11 cellular contexts compared by ENCODE assay signal in the genomic region with DNA sequence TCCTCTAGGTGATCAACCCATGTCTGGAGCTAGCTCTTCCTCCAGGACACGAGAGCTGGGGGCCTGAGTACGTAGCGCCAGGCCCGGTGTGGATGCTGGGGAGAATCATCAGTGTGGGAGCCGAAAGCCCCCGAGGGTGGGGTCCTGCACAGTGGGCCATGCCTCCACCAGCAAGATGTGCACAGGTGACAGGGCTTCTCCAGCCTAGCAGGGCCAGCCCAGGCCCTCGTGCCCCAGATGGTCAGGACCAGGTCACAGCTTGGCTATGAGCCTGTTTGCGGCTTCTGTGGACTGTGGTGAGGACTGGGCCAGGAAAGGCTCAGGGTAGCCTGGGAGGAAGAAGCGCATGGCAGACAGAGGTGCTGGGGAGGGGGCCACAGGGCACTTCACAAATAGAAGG. TPM values are rescaled to one million over a fixed set of nuclear protein-coding genes. Genes with fewer than 3 reads are reported as not detected.
DNase-seq lines count a peak whose midpoint lies in the region; ATAC-seq and TF ChIP-seq lines count a peak whose summit lies in the region.
"Had no signal": no experiment of that assay in that cellular context is flagged by ENCODE, and none has a peak within 500 bp of the region (broad histone marks: within the 10 kb centered on the region; RNA-seq: fewer than 3 reads in every experiment).

No MANE protein-coding gene starts in this region.

- peaks cover 29% of the 10 kb centered on the region for H3K36me3 Mint-ChIP-seq in activated CD4-positive, alpha-beta T cell treated with anti-CD3 and anti-CD28 coated beads for 36 hours (ENCODE audit: low read depth)
- H3K36me3 Mint-ChIP-seq in activated CD8-positive, alpha-beta T cell treated with anti-CD3 and anti-CD28 coated beads for 36 hours (ENCODE audit: low read depth), result peaks cover 26% of the 10 kb centered on the region
- peaks cover 63% of the 10 kb centered on the region for H3K36me3 Mint-ChIP-seq in stimulated activated memory B cell treated with anti-CD40 and anti-IgM and Interleukin-4, amounts not matched to agents 10 μg/mL and 1 μg/mL and 100 μg/mL, for 72 hours

- H3K27me3 ChIP-seq in esophagus squamous epithelium, result no peaks in the 10 kb centered on the region

- POLR2A ChIA-PET in activated CD4-positive, alpha-beta T cell treated with anti-CD3 and anti-CD28 coated beads for 36 hours (lab: Charles Lee), result no interaction called here
- POLR2A ChIA-PET in activated CD8-positive, alpha-beta T cell treated with anti-CD3 and anti-CD28 coated beads for 36 hours (lab: Charles Lee), result interaction anchor here (0.7 to 3.2 kb wide), 5 partner anchors 9 to 30 kb away, joined by 3 to 7 read pairs (median 5); no protein-coding TSS in a partner anchor

- WGBS in esophagus squamous epithelium, 2 donors, result 73 to 83% methylated on average over 1 to 3 of the region's 9 CpGs

- H3K9me3 ChIP-seq in esophagus squamous epithelium, result no peaks in the 10 kb centered on the region

- no peak for TF ChIP-seq CTCF in activated CD8-positive, alpha-beta T cell treated with anti-CD3 and anti-CD28 coated beads for 36 hours (IDR thresholded peaks at IDR 0.05)
- TF ChIP-seq CTCF in esophagus squamous epithelium (IDR thresholded peaks at IDR 0.05), result no peak

- peaks cover 30% of the 10 kb centered on the region for H3K4me1 Mint-ChIP-seq in activated CD4-positive, alpha-beta T cell treated with anti-CD3 and anti-CD28 coated beads for 36 hours
- H3K4me1 Mint-ChIP-seq in activated CD8-positive, alpha-beta T cell treated with anti-CD3 and anti-CD28 coated beads for 36 hours (ENCODE audit: low read depth), result peaks cover 32% of the 10 kb centered on the region
- peaks cover 44% of the 10 kb centered on the region for H3K4me1 Mint-ChIP-seq in stimulated activated memory B cell treated with anti-CD40 and anti-IgM and Interleukin-4, amounts not matched to agents 10 μg/mL and 1 μg/mL and 100 μg/mL, for 72 hours

- H3K27ac Mint-ChIP-seq in activated CD4-positive, alpha-beta T cell treated with anti-CD3 and anti-CD28 coated beads for 36 hours, result peak overlapping the region; percentile 42
- H3K27ac Mint-ChIP-seq in activated CD8-positive, alpha-beta T cell treated with anti-CD3 and anti-CD28 coated beads for 36 hours, result peak overlapping the region; percentile 55
- H3K27ac Mint-ChIP-seq in stimulated activated memory B cell treated with anti-CD40 and anti-IgM and Interleukin-4, amounts not matched to agents 10 μg/mL and 1 μg/mL and 100 μg/mL, for 72 hours, result peak overlapping the region; percentile 86

- CTCF ChIA-PET in activated CD4-positive, alpha-beta T cell treated with anti-CD3 and anti-CD28 coated beads for 36 hours (lab: Charles Lee), result interaction anchor here (1.4 to 3.0 kb wide), 3 partner anchors 11 to 20 kb away, joined by 3 to 16 read pairs (median 10); no protein-coding TSS in a partner anchor
- CTCF ChIA-PET in activated CD8-positive, alpha-beta T cell treated with anti-CD3 and anti-CD28 coated beads for 36 hours (lab: Charles Lee), result interaction anchor here (1.1 to 7.1 kb wide), 4 partner anchors 10 to 31 kb away, joined by 4 to 55 read pairs (median 25); no protein-coding TSS in a partner anchor

- peak overlapping the region in 3 of 4 donors; percentile 60 to 77 (median 69) for H3K27ac ChIP-seq in esophagus squamous epithelium
- H3K27ac ChIP-seq: 22Rv1 had no signal

- H3K9me3 Mint-ChIP-seq in activated CD4-positive, alpha-beta T cell treated with anti-CD3 and anti-CD28 coated beads for 36 hours (ENCODE audit: low read depth), result no peaks in the 10 kb centered on the region
- H3K9me3 Mint-ChIP-seq in activated CD8-positive, alpha-beta T cell treated with anti-CD3 and anti-CD28 coated beads for 36 hours, result no peaks in the 10 kb centered on the region
- no peaks in the 10 kb centered on the region for H3K9me3 Mint-ChIP-seq in stimulated activated memory B cell treated with anti-CD40 and anti-IgM and Interleukin-4, amounts not matched to agents 10 μg/mL and 1 μg/mL and 100 μg/mL, for 72 hours

- peaks cover 17 to 92% (median 27%) of the 10 kb centered on the region in 3 donors for H3K36me3 ChIP-seq in esophagus squamous epithelium

- H3K27me3 Mint-ChIP-seq in activated CD4-positive, alpha-beta T cell treated with anti-CD3 and anti-CD28 coated beads for 36 hours, result no peaks in the 10 kb centered on the region
- H3K27me3 Mint-ChIP-seq in activated CD8-positive, alpha-beta T cell treated with anti-CD3 and anti-CD28 coated beads for 36 hours, result no peaks in the 10 kb centered on the region
- no peaks in the 10 kb centered on the region for H3K27me3 Mint-ChIP-seq in stimulated activated memory B cell treated with anti-CD40 and anti-IgM and Interleukin-4, amounts not matched to agents 10 μg/mL and 1 μg/mL and 100 μg/mL, for 72 hours

- TF ChIP-seq POLR2A in esophagus squamous epithelium (IDR thresholded peaks at IDR 0.05), result no peak

- ATAC-seq in activated CD4-positive, alpha-beta T cell treated with anti-CD3 and anti-CD28 coated beads for 36 hours, result no peak
- ATAC-seq in activated CD8-positive, alpha-beta T cell treated with anti-CD3 and anti-CD28 coated beads for 36 hours, result no peak
- no peak for ATAC-seq in stimulated activated memory B cell treated with anti-CD40 and anti-IgM and Interleukin-4, amounts not matched to agents 10 μg/mL and 1 μg/mL and 100 μg/mL, for 72 hours

- H3K4me1 ChIP-seq in esophagus squamous epithelium, result peaks cover 15 to 38% (median 23%) of the 10 kb centered on the region in 3 donors

- H3K4me3 Mint-ChIP-seq in activated CD4-positive, alpha-beta T cell treated with anti-CD3 and anti-CD28 coated beads for 36 hours, result no peak overlapping the region
- H3K4me3 Mint-ChIP-seq in activated CD8-positive, alpha-beta T cell treated with anti-CD3 and anti-CD28 coated beads for 36 hours, result no peak overlapping the region
- H3K4me3 Mint-ChIP-seq in stimulated activated memory B cell treated with anti-CD40 and anti-IgM and Interleukin-4, amounts not matched to agents 10 μg/mL and 1 μg/mL and 100 μg/mL, for 72 hours, result no peak overlapping the region

- no peak overlapping the region for H3K4me3 ChIP-seq in esophagus squamous epithelium

- DNase-seq in activated CD4-positive, alpha-beta T cell treated with anti-CD3 and anti-CD28 coated beads for 36 hours, result no peak
- no peak for DNase-seq in activated CD4-positive, alpha-beta T cell treated with anti-CD3 and anti-CD28 coated beads, Interleukin-2, amount 50 U/mL, for 4 hours
- no peak for DNase-seq in activated CD8-positive, alpha-beta T cell treated with anti-CD3 and anti-CD28 coated beads for 36 hours
- no peak for DNase-seq in esophagus squamous epithelium (lab: John Stamatoyannopoulos, UW)
- no peak for DNase-seq in H4 (ENCODE audit: low spot score)
- no peak for DNase-seq in DMS79 (lab: John Stamatoyannopoulos, UW)
- DNase-seq in NCI-H1930 (lab: John Stamatoyannopoulos, UW), result no peak
- DNase-seq: OCI-M1, T1000 had no signal

- intact Hi-C loops in activated CD4-positive, alpha-beta T cell treated with anti-CD3 and anti-CD28 coated beads for 36 hours (cut with DNase I, micrococcal nuclease), result no loop called here
- intact Hi-C loops in activated CD8-positive, alpha-beta T cell treated with anti-CD3 and anti-CD28 coated beads for 36 hours (cut with micrococcal nuclease), result no loop called here
- intact Hi-C loops in esophagus squamous epithelium (cut with DNase I), result no loop called here

RNA-seq across cellular contexts. Expression of a gene that starts 7.8 kb away (rescaled TPM):
- 10 to 100 TPM; 47.0 to 57.0 TPM for total RNA-seq in activated CD4-positive, alpha-beta T cell treated with anti-CD3 and anti-CD28 coated beads for 36 hours
- total RNA-seq in activated CD8-positive, alpha-beta T cell treated with anti-CD3 and anti-CD28 coated beads for 36 hours, result 10 to 100 TPM; 51.7 to 54.2 TPM
- total RNA-seq in esophagus squamous epithelium, result 10 to 100 TPM; 47.4 to 72.1 (median 68.3) TPM
- total RNA-seq in H4 (2014; rRNA removed; shearing (Covaris generic)), result 62.8 and 94.3 TPM in 2 replicates

RNA-seq across cellular contexts. Expression of a gene that starts 13.4 kb away (rescaled TPM):
- under 1 TPM in 1 of 2 experiments, not detected in 1; 0.40 TPM for total RNA-seq in activated CD4-positive, alpha-beta T cell treated with anti-CD3 and anti-CD28 coated beads for 36 hours
- under 1 TPM in 1 of 2 experiments, not detected in 1; 0.61 TPM for total RNA-seq in activated CD8-positive, alpha-beta T cell treated with anti-CD3 and anti-CD28 coated beads for 36 hours
- total RNA-seq in esophagus squamous epithelium, result 10 to 100 TPM; 13.3 to 38.3 (median 24.2) TPM
- 12.4 and 15.5 TPM in 2 replicates for total RNA-seq in H4 (2014; rRNA removed; shearing (Covaris generic))

RNA-seq across cellular contexts. Expression of a gene that starts 32.2 kb away (rescaled TPM):
- 10 to 100 TPM; 42.5 to 50.0 TPM for total RNA-seq in activated CD4-positive, alpha-beta T cell treated with anti-CD3 and anti-CD28 coated beads for 36 hours
- 10 to 100 TPM; 39.4 to 39.7 TPM for total RNA-seq in activated CD8-positive, alpha-beta T cell treated with anti-CD3 and anti-CD28 coated beads for 36 hours
- total RNA-seq in esophagus squamous epithelium, result 10 to 100 TPM; 12.4 to 30.0 (median 17.9) TPM
- 42.4 and 46.6 TPM in 2 replicates for total RNA-seq in H4 (2014; rRNA removed; shearing (Covaris generic))

RNA-seq across cellular contexts. Expression of a gene that starts 32.5 kb away (rescaled TPM):
- 10 to 100 TPM; 31.9 to 46.8 TPM for total RNA-seq in activated CD4-positive, alpha-beta T cell treated with anti-CD3 and anti-CD28 coated beads for 36 hours
- total RNA-seq in activated CD8-positive, alpha-beta T cell treated with anti-CD3 and anti-CD28 coated beads for 36 hours, result 10 to 100 TPM; 51.3 to 52.6 TPM
- total RNA-seq in esophagus squamous epithelium, result 1 to 10 TPM; 3.1 to 8.6 (median 4.8) TPM
- total RNA-seq in H4 (2014; rRNA removed; shearing (Covaris generic)), result 8.3 and 12.5 TPM in 2 replicates

RNA-seq across cellular contexts. Expression of a gene that starts 52.6 kb away (rescaled TPM):
- 10 to 100 TPM; 49.1 to 53.9 TPM for total RNA-seq in activated CD4-positive, alpha-beta T cell treated with anti-CD3 and anti-CD28 coated beads for 36 hours
- total RNA-seq in activated CD8-positive, alpha-beta T cell treated with anti-CD3 and anti-CD28 coated beads for 36 hours, result 10 to 100 TPM; 40.7 to 40.9 TPM
- 10 to 100 TPM; 14.5 to 28.0 (median 18.8) TPM for total RNA-seq in esophagus squamous epithelium
- 2.6 and 5.0 TPM in 2 replicates for total RNA-seq in H4 (2014; rRNA removed; shearing (Covaris generic))
